ENCODE assay signal across 15 cellular contexts in the genomic region with DNA sequence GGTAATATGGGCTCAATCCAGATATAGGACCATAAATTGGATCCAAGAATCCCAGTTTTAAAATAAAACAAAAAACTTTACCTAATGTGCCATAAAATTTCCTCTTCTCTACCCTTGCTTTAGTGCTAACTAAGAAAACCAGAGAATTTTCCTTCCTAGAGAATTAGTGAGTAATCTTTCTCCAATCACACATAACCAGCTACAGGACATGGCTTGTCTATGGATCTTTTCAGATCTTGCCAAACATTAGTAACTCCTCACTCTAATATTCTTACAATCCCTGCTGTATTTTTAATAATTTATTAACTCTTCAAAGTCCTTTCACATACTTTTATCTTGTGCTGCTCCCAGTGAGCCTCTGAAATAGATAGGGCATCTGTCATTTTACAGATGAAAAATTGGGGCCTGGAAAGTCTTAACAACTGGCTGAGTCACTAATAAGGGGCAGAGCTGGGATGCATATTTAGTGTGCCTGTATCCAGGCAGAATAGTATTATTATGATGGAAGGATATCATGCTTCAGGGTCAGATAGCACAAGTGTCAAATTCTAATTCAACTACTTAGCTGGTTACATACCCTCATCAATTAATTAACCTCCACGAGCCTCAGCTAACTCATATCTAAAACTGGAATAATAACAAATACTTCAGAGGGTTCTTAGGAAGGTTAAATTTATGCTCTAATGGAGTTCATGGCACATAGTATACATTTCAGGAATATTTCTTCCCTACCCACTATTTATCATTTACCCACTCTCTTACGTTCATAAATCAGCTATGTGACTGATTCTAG. TPM values are rescaled to one million over a fixed set of nuclear protein-coding genes. Genes with fewer than 3 reads are reported as not detected.
DNase-seq lines count a peak whose midpoint lies in the region; ATAC-seq lines count a peak whose summit lies in the region.
"Had no signal": no experiment of that assay in that cellular context is flagged by ENCODE, and none has a peak within 500 bp of the region (broad histone marks: within the 10 kb centered on the region; RNA-seq: fewer than 3 reads in every experiment).

No MANE protein-coding gene starts in this region.

- H3K9me3 Mint-ChIP-seq in T-helper 1 cell treated with Interleukin-12 subunit alpha and Interleukin-12 subunit beta and Interleukin-4 antibody, amounts not matched to agents 30 μg/mL and 1 μg/mL, for 36 hours, result no peaks in the 10 kb centered on the region
- peaks cover 17% of the 10 kb centered on the region for H3K9me3 Mint-ChIP-seq in activated naive CD8-positive, alpha-beta T cell treated with anti-CD3 and anti-CD28 coated beads, Interleukin-2, amount 50 U/mL, for 24 hours

- no peak overlapping the region for H3K4me3 Mint-ChIP-seq in T-helper 1 cell treated with Interleukin-12 subunit alpha and Interleukin-12 subunit beta and Interleukin-4 antibody, amounts not matched to agents 30 μg/mL and 1 μg/mL, for 36 hours
- peak overlapping the region; percentile 92 for H3K4me3 Mint-ChIP-seq in activated naive CD8-positive, alpha-beta T cell treated with anti-CD3 and anti-CD28 coated beads, Interleukin-2, amount 50 U/mL, for 24 hours
- H3K4me3 Mint-ChIP-seq: nephron had no signal

- no peaks in the 10 kb centered on the region for H3K27me3 Mint-ChIP-seq in T-helper 1 cell treated with Interleukin-12 subunit alpha and Interleukin-12 subunit beta and Interleukin-4 antibody, amounts not matched to agents 30 μg/mL and 1 μg/mL, for 36 hours (ENCODE audit: low read depth)
- no peaks in the 10 kb centered on the region for H3K27me3 Mint-ChIP-seq in activated naive CD8-positive, alpha-beta T cell treated with anti-CD3 and anti-CD28 coated beads, Interleukin-2, amount 50 U/mL, for 24 hours

- peaks cover 60% of the 10 kb centered on the region for H3K4me1 Mint-ChIP-seq in T-helper 1 cell treated with Interleukin-12 subunit alpha and Interleukin-12 subunit beta and Interleukin-4 antibody, amounts not matched to agents 30 μg/mL and 1 μg/mL, for 36 hours (ENCODE audit: low read depth)
- H3K4me1 Mint-ChIP-seq in activated naive CD8-positive, alpha-beta T cell treated with anti-CD3 and anti-CD28 coated beads, Interleukin-2, amount 50 U/mL, for 24 hours, result peaks cover 68% of the 10 kb centered on the region
- H3K4me1 Mint-ChIP-seq: nephron had no signal

- DNase-seq in T-helper 1 cell (no peak), EL (peak; percentile 40), kidney tubule cell (ENCODE audit: low spot score) (peak; percentile 56), COLO668 (lab: John Stamatoyannopoulos, UW; ENCODE audit: unreplicated experiment) (no peak), Right ventricle myocardium superior (no peak), NCI-H1417 treated with DMSO at 0.1 percent for 48 hours (lab: John Stamatoyannopoulos, UW) (no peak)
- no peak for DNase-seq in activated naive CD8-positive, alpha-beta T cell treated with anti-CD3 and anti-CD28 coated beads, Interleukin-2, amount 50 U/mL, for 24 hours
- DNase-seq: aorta; COR-L47; NCI-H1417; NCI-H2227 treated with DMSO at 0.1 percent for 48 hours; SJCRH30; stimulated activated CD4-positive, alpha-beta T cell treated with anti-CD3 and anti-CD28 coated beads, Interleukin-15, amount 100 ng/mL, for 24 hours had no signal

- H3K36me3 Mint-ChIP-seq in T-helper 1 cell treated with Interleukin-12 subunit alpha and Interleukin-12 subunit beta and Interleukin-4 antibody, amounts not matched to agents 30 μg/mL and 1 μg/mL, for 36 hours (ENCODE audit: low read depth), result peaks cover 67% of the 10 kb centered on the region
- peaks cover 90% of the 10 kb centered on the region for H3K36me3 Mint-ChIP-seq in activated naive CD8-positive, alpha-beta T cell treated with anti-CD3 and anti-CD28 coated beads, Interleukin-2, amount 50 U/mL, for 24 hours (ENCODE audit: low read depth)

- peak; percentile 35 for ATAC-seq in activated naive CD8-positive, alpha-beta T cell treated with anti-CD3 and anti-CD28 coated beads, Interleukin-2, amount 50 U/mL, for 24 hours
- ATAC-seq in Right ventricle myocardium superior (ENCODE audit: poor library complexity), result no peak

- peak overlapping the region; percentile 27 for H3K27ac Mint-ChIP-seq in T-helper 1 cell treated with Interleukin-12 subunit alpha and Interleukin-12 subunit beta and Interleukin-4 antibody, amounts not matched to agents 30 μg/mL and 1 μg/mL, for 36 hours
- H3K27ac Mint-ChIP-seq in activated naive CD8-positive, alpha-beta T cell treated with anti-CD3 and anti-CD28 coated beads, Interleukin-2, amount 50 U/mL, for 24 hours, result peak overlapping the region; percentile 40
- H3K27ac Mint-ChIP-seq: nephron had no signal

- intact Hi-C loops in Right ventricle myocardium superior (cut with DNase I), result no loop called here

RNA-seq across cellular contexts. Expression of a gene that starts 5.6 kb away (rescaled TPM):
- total RNA-seq in Right ventricle myocardium superior, result not detected
- total RNA-seq: aorta, SJCRH30 had no signal

RNA-seq across cellular contexts. Expression of a gene that starts 47.5 kb away (rescaled TPM):
- 0.65 TPM for total RNA-seq in Right ventricle myocardium superior

Comparison
In these comparisons a context has a peak if more than half of its experiments do, and no peak if none do; other contexts are left out.
1. DNase-seq: peak in EL (single experiment) and kidney tubule cell (single experiment); none in T-helper 1 cell (0 of 5), activated naive CD8-positive, alpha-beta T cell treated with anti-CD3 and anti-CD28 coated beads, Interleukin-2, amount 50 U/mL, for 24 hours (single experiment), COLO668 (single experiment), Right ventricle myocardium superior (single experiment) and NCI-H1417 treated with DMSO at 0.1 percent for 48 hours (single experiment).